1 cellular context compared by ENCODE assay signal in genomic region chr12:56221757-56222530, GRCh38.
A peak's percentile ranks its signal among the peaks of the same experiment; 100 is the strongest.
TF ChIP-seq lines count a peak whose summit lies in the region.

TSS of gene RNF41 (minus strand) at chr12:56221922. CDS start at chr12:56214047, 7,875 bp downstream.

TF ChIP-seq in GM12878, 131 proteins besides CTCF, POLR2A, EP300 and RAD21 (continued from another document and continues in another):
- TF ChIP-seq ZBTB11 (CRISPR knock-in tag; IDR thresholded peaks at IDR 0.05): no peak
- no peak for TF ChIP-seq RBBP5 (conservative IDR thresholded peaks at IDR 0.05)
- TF ChIP-seq SIX5 (IDR thresholded peaks at IDR 0.05; ENCODE audit: low read depth, low read length, severe bottlenecking): peak; percentile 6
- TF ChIP-seq CHD1 (IDR thresholded peaks at IDR 0.05; ENCODE audit: low read depth, low read length): no peak
- TF ChIP-seq SMAD1 (IDR thresholded peaks at IDR 0.05; ENCODE audit: low read depth, partially characterized antibody): peak; percentile 67
- TF ChIP-seq BCL11A (IDR thresholded peaks at IDR 0.05; ENCODE audit: low read depth, low read length): no peak
- TF ChIP-seq, protein P1, sequence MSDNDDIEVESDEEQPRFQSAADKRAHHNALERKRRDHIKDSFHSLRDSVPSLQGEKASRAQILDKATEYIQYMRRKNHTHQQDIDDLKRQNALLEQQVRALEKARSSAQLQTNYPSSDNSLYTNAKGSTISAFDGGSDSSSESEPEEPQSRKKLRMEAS (IDR thresholded peaks at IDR 0.05; ENCODE audit: low read depth, low read length): no peak
- TF ChIP-seq SRF (IDR thresholded peaks at IDR 0.05; ENCODE audit: low read depth in 2 of 2, low read length in 2 of 2): no peak
- TF ChIP-seq ZZZ3 (IDR thresholded peaks at IDR 0.05; ENCODE audit: control insufficient read depth, insufficient read length, low read depth): no peak
- TF ChIP-seq JUND (IDR thresholded peaks at IDR 0.05; ENCODE audit: low read depth, low read length): no peak
- peak in 1 of 2 experiments; percentile 7; a peak in 2 of 4 replicates for TF ChIP-seq IKZF2 (IDR thresholded peaks at IDR 0.05)
- TF ChIP-seq RCOR1 (conservative IDR thresholded peaks at IDR 0.05; ENCODE audit: low read depth, low read length): no peak
- no peak for TF ChIP-seq IRF3 (IDR thresholded peaks at IDR 0.05)
- peak; percentile 66 for TF ChIP-seq IKZF1 (conservative IDR thresholded peaks at IDR 0.05)
- no peak for TF ChIP-seq ZNF24 (IDR thresholded peaks at IDR 0.05)
- no peak for TF ChIP-seq RFX5 (IDR thresholded peaks at IDR 0.05; ENCODE audit: low read depth, low read length)
- TF ChIP-seq, protein P2, sequence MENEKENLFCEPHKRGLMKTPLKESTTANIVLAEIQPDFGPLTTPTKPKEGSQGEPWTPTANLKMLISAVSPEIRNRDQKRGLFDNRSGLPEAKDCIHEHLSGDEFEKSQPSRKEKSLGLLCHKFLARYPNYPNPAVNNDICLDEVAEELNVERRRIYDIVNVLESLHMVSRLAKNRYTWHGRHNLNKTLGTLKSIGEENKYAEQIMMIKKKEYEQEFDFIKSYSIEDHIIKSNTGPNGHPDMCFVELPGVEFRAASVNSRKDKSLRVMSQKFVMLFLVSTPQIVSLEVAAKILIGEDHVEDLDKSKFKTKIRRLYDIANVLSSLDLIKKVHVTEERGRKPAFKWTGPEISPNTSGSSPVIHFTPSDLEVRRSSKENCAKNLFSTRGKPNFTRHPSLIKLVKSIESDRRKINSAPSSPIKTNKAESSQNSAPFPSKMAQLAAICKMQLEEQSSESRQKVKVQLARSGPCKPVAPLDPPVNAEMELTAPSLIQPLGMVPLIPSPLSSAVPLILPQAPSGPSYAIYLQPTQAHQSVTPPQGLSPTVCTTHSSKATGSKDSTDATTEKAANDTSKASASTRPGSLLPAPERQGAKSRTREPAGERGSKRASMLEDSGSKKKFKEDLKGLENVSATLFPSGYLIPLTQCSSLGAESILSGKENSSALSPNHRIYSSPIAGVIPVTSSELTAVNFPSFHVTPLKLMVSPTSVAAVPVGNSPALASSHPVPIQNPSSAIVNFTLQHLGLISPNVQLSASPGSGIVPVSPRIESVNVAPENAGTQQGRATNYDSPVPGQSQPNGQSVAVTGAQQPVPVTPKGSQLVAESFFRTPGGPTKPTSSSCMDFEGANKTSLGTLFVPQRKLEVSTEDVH (IDR thresholded peaks at IDR 0.05; ENCODE audit: low read depth, partially characterized antibody): no peak
- no peak for TF ChIP-seq IRF4 (IDR thresholded peaks at IDR 0.05; ENCODE audit: low read depth, low read length)
- TF ChIP-seq ETV6 (conservative IDR thresholded peaks at IDR 0.05 in 1 of 2, IDR thresholded peaks at IDR 0.05 in 1 of 2; ENCODE audit: borderline replicate concordance in 1 of 2, low read depth in 1 of 2): no peak
- TF ChIP-seq E4F1 (IDR thresholded peaks at IDR 0.05; ENCODE audit: borderline replicate concordance, partially characterized antibody): no peak
- no peak for TF ChIP-seq BMI1 (IDR thresholded peaks at IDR 0.05; ENCODE audit: borderline replicate concordance)
- no peak for TF ChIP-seq E2F4 (IDR thresholded peaks at IDR 0.05; ENCODE audit: low read depth, low read length)
- no peak for TF ChIP-seq ESRRA (IDR thresholded peaks at IDR 0.05; ENCODE audit: low read length)
- TF ChIP-seq, protein P3, sequence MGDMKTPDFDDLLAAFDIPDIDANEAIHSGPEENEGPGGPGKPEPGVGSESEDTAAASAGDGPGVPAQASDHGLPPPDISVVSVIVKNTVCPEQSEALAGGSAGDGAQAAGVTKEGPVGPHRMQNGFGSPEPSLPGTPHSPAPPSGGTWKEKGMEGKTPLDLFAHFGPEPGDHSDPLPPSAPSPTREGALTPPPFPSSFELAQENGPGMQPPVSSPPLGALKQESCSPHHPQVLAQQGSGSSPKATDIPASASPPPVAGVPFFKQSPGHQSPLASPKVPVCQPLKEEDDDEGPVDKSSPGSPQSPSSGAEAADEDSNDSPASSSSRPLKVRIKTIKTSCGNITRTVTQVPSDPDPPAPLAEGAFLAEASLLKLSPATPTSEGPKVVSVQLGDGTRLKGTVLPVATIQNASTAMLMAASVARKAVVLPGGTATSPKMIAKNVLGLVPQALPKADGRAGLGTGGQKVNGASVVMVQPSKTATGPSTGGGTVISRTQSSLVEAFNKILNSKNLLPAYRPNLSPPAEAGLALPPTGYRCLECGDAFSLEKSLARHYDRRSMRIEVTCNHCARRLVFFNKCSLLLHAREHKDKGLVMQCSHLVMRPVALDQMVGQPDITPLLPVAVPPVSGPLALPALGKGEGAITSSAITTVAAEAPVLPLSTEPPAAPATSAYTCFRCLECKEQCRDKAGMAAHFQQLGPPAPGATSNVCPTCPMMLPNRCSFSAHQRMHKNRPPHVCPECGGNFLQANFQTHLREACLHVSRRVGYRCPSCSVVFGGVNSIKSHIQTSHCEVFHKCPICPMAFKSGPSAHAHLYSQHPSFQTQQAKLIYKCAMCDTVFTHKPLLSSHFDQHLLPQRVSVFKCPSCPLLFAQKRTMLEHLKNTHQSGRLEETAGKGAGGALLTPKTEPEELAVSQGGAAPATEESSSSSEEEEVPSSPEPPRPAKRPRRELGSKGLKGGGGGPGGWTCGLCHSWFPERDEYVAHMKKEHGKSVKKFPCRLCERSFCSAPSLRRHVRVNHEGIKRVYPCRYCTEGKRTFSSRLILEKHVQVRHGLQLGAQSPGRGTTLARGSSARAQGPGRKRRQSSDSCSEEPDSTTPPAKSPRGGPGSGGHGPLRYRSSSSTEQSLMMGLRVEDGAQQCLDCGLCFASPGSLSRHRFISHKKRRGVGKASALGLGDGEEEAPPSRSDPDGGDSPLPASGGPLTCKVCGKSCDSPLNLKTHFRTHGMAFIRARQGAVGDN (IDR thresholded peaks at IDR 0.05): peak; percentile 49; the same call in 1 of the 2 replicates
- no peak; the same call in 1 of the 2 replicates for TF ChIP-seq NKRF (conservative IDR thresholded peaks at IDR 0.05)
- no peak for TF ChIP-seq MEF2A (IDR thresholded peaks at IDR 0.05; ENCODE audit: insufficient read depth, low read depth, low read length)
- no peak for TF ChIP-seq RELA (IDR thresholded peaks at IDR 0.05; ENCODE audit: borderline replicate concordance, partially characterized antibody)
- peak; percentile 84 for TF ChIP-seq CREM (IDR thresholded peaks at IDR 0.05; ENCODE audit: low read depth)
- no peak for TF ChIP-seq YY1 (IDR thresholded peaks at IDR 0.05; ENCODE audit: low read depth, low read length)
- TF ChIP-seq NBN (IDR thresholded peaks at IDR 0.05): peak; percentile 38; the same call in 1 of the 2 replicates
- TF ChIP-seq HSF1 (IDR thresholded peaks at IDR 0.05; ENCODE audit: low read depth, low read length): no peak
- TF ChIP-seq ATF2 (IDR thresholded peaks at IDR 0.05; ENCODE audit: low read length): no peak
- peak; percentile 61 for TF ChIP-seq SP1 (IDR thresholded peaks at IDR 0.05; ENCODE audit: low read depth, low read length)
- TF ChIP-seq CHD4 (IDR thresholded peaks at IDR 0.05): no peak
- no peak for TF ChIP-seq MEF2B (IDR thresholded peaks at IDR 0.05; ENCODE audit: partially characterized antibody, poor library complexity, severe bottlenecking)
- TF ChIP-seq POU2F2 (IDR thresholded peaks at IDR 0.05; ENCODE audit: borderline replicate concordance, low read depth, low read length): no peak; the same call in 2 of the 3 replicates
- TF ChIP-seq MTA2 (IDR thresholded peaks at IDR 0.05; ENCODE audit: low read depth): 0 out of 2 replicates have a peak, but pooled peaks have one; percentile 10
- TF ChIP-seq GABPA (IDR thresholded peaks at IDR 0.05; ENCODE audit: low read depth): peak; percentile 80
- no peak for TF ChIP-seq TCF3 (IDR thresholded peaks at IDR 0.05; ENCODE audit: borderline replicate concordance, insufficient read depth, low read depth, low read length)
- no peak for TF ChIP-seq SMC3 (IDR thresholded peaks at IDR 0.05; ENCODE audit: borderline replicate concordance, low read length)
- TF ChIP-seq ZNF274 (IDR thresholded peaks at IDR 0.05; ENCODE audit: insufficient read depth, insufficient read length): no peak
